In the genomic region with DNA sequence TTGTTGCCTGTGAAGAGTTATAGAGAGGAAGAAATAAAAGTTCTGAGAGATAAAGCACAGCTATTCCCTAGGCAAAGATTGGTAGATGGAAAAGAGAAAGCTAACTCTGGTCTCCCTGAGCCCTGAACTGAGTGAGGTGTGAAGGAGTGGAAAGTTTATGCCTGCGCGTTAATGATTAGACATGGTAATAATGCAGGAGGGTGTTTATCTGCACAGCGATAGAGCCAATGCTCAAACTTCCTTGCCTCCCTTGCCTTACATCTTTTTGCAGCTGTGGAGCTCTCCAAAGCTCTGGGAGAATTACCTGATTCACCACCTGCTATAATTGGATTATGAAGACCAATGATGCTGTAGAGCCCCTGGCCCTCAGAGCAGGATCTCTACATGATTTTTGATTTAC, we compare ENCODE assay signal across 1 cellular context.
TF ChIP-seq lines count a peak whose summit lies in the region.

No MANE protein-coding gene starts in this region.

TF ChIP-seq in H1, 55 proteins besides CTCF, POLR2A, EP300 and RAD21 (continued from another document):
- TF ChIP-seq KDM1A (IDR thresholded peaks at IDR 0.05; ENCODE audit: borderline replicate concordance, low read length) = no peak
